10 cellular contexts compared by ENCODE assay signal in the genomic region with DNA sequence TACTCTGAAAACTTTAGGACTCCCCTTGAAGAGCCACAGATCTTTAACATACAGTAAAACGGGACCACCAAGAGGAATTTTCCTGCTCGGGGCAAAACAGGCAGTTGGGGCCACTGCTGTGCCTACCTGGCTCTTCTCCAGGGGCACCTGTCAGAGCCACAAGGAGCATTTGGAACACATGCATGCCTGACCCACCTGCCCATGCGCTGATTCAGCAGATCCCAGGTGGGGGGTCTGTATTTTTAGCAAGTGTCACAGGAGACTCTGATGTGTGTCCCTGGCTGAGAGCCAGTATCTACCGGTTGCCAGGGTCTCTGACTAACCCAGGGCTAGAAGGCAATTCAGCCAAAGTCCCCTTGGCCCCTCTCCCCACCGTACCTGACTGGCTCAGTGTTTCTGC. TPM values are rescaled to one million over a fixed set of nuclear protein-coding genes. Genes with fewer than 3 reads are reported as not detected.
DNase-seq lines count a peak whose midpoint lies in the region; ATAC-seq and TF ChIP-seq lines count a peak whose summit lies in the region.
"Had no signal": no experiment of that assay in that cellular context is flagged by ENCODE, and none has a peak within 500 bp of the region (broad histone marks: within the 10 kb centered on the region; RNA-seq: fewer than 3 reads in every experiment).

No MANE protein-coding gene starts in this region.

- H3K36me3 ChIP-seq in lower lobe of right lung (peaks cover 8% of the 10 kb centered on the region), thyroid gland (no peaks in the 10 kb centered on the region)

- H3K9me3 ChIP-seq in lower lobe of right lung (no peaks in the 10 kb centered on the region), thyroid gland (no peaks in the 10 kb centered on the region)

- no peak overlapping the region for H3K27ac ChIP-seq in lower lobe of right lung
- H3K27ac ChIP-seq in thyroid gland = peak overlapping the region in 2 of 3 donors; percentile 47 to 67

- H3K27me3 ChIP-seq in lower lobe of right lung (ENCODE audit: low read depth) = no peaks in the 10 kb centered on the region
- no peaks in the 10 kb centered on the region for H3K27me3 ChIP-seq in thyroid gland

- peaks cover 97% of the 10 kb centered on the region for H3K4me1 Mint-ChIP-seq in activated T-cell treated with anti-CD3 and anti-CD28 coated beads, Interleukin-2, amount 50 U/mL, for 72 hours (ENCODE audit: low read depth)
- H3K4me1 Mint-ChIP-seq in activated B cell treated with CpG ODN at 0.5 μM for 24 hours = peaks cover 95% of the 10 kb centered on the region

- H3K4me3 ChIP-seq in lower lobe of right lung = peak overlapping the region; percentile 100
- no peak overlapping the region for H3K4me3 ChIP-seq in thyroid gland (replicated peaks in 1 of 3)

- CTCF ChIA-PET in activated B cell treated with CpG ODN at 0.5 μM for 24 hours (lab: Charles Lee) = no interaction called here

- H3K27ac Mint-ChIP-seq in activated T-cell treated with anti-CD3 and anti-CD28 coated beads, Interleukin-2, amount 50 U/mL, for 72 hours = peak overlapping the region; percentile 93
- peak overlapping the region; percentile 73 for H3K27ac Mint-ChIP-seq in activated B cell treated with CpG ODN at 0.5 μM for 24 hours

- ATAC-seq in activated T-cell treated with anti-CD3 and anti-CD28 coated beads, Interleukin-2, amount 50 U/mL, for 72 hours (replicated peaks in 1 of 2) = no peak
- no peak for ATAC-seq in activated B cell treated with CpG ODN at 0.5 μM for 24 hours (ENCODE audit: low read depth)
- no peak for ATAC-seq in lower lobe of right lung
- ATAC-seq in HG02678 (IDR thresholded peaks at IDR 0.05; ENCODE audit: unreplicated experiment) = no peak

- 22 to 34% methylated on average over 5 of the region's 5 CpGs for WGBS in thyroid gland, 2 donors

- no peaks in the 10 kb centered on the region for H3K9me3 Mint-ChIP-seq in activated T-cell treated with anti-CD3 and anti-CD28 coated beads, Interleukin-2, amount 50 U/mL, for 72 hours
- no peaks in the 10 kb centered on the region for H3K9me3 Mint-ChIP-seq in activated B cell treated with CpG ODN at 0.5 μM for 24 hours

- POLR2A ChIA-PET in activated B cell treated with CpG ODN at 0.5 μM for 24 hours (lab: Charles Lee) = no interaction called here

- H3K4me1 ChIP-seq in lower lobe of right lung (peaks cover 96% of the 10 kb centered on the region), thyroid gland (peaks cover 94 to 95% of the 10 kb centered on the region in 2 donors)

- intact Hi-C loops in activated B cell treated with CpG ODN at 0.5 μM for 24 hours (cut with micrococcal nuclease) (no loop called here), lower lobe of right lung (cut with DNase I) (loop anchor here (10.0 kb wide), 1 partner anchor 55 kb away; no protein-coding TSS in a partner anchor), thyroid gland (cut with DNase I) (no loop called here)

- peaks cover 0 to 1% of the 10 kb centered on the region in 2 donors for H3K36me3 Mint-ChIP-seq in activated T-cell treated with anti-CD3 and anti-CD28 coated beads, Interleukin-2, amount 50 U/mL, for 72 hours (ENCODE audit: insufficient read depth in 2 of 2)
- peaks cover 6% of the 10 kb centered on the region for H3K36me3 Mint-ChIP-seq in activated B cell treated with CpG ODN at 0.5 μM for 24 hours (ENCODE audit: low read depth)

- DNase-seq in activated T-cell treated with anti-CD3 and anti-CD28 coated beads, Interleukin-2, amount 50 U/mL, for 72 hours = no peak
- DNase-seq in activated T-cell treated with anti-CD3 and anti-CD28 coated beads, Interleukin-2, amount 50 U/mL, for 48 hours = no peak
- DNase-seq in activated B cell treated with CpG ODN at 0.5 μM for 24 hours (no peak), lower lobe of right lung (no peak), thyroid gland (peak; percentile 43 to 49), kidney glomerular epithelial cell (lab: John Stamatoyannopoulos, UW) (no peak), NCI-H1436 treated with DMSO at 0.1 percent for 48 hours (lab: John Stamatoyannopoulos, UW) (no peak)
- DNase-seq: NCI-H524 treated with DMSO at 0.1 percent for 48 hours, T1000 had no signal

- H3K27me3 Mint-ChIP-seq in activated T-cell treated with anti-CD3 and anti-CD28 coated beads, Interleukin-2, amount 50 U/mL, for 72 hours (ENCODE audit: low read depth) = no peaks in the 10 kb centered on the region
- H3K27me3 Mint-ChIP-seq in activated B cell treated with CpG ODN at 0.5 μM for 24 hours = no peaks in the 10 kb centered on the region

- TF ChIP-seq POLR2A in thyroid gland (IDR thresholded peaks at IDR 0.05) = no peak

- H3K4me3 Mint-ChIP-seq in activated T-cell treated with anti-CD3 and anti-CD28 coated beads, Interleukin-2, amount 50 U/mL, for 72 hours = peak overlapping the region in 1 of 2 donors; percentile 65
- no peak overlapping the region for H3K4me3 Mint-ChIP-seq in activated B cell treated with CpG ODN at 0.5 μM for 24 hours

- TF ChIP-seq CTCF in activated B cell treated with CpG ODN at 0.5 μM for 24 hours (IDR thresholded peaks at IDR 0.05) = no peak
- TF ChIP-seq CTCF in lower lobe of right lung (IDR thresholded peaks at IDR 0.05) = no peak
- TF ChIP-seq CTCF in thyroid gland (IDR thresholded peaks at IDR 0.05) = no peak

RNA-seq across cellular contexts. Expression of a gene that starts 6.5 kb away (rescaled TPM):
- 100 to 1,000 TPM; 108 to 109 TPM for total RNA-seq in activated T-cell treated with anti-CD3 and anti-CD28 coated beads, Interleukin-2, amount 50 U/mL, for 72 hours
- 73.2 and 81.5 TPM in 2 replicates for total RNA-seq in activated B cell treated with CpG ODN at 0.5 μM for 24 hours
- total RNA-seq in lower lobe of right lung = 220 TPM
- 100 to 1,000 TPM in 3 of 4 donors, 10 to 100 TPM in 1; 91.5 to 190 (median 138) TPM for total RNA-seq in thyroid gland

RNA-seq across cellular contexts. Expression of a gene that starts 21.5 kb away (rescaled TPM):
- total RNA-seq in activated T-cell treated with anti-CD3 and anti-CD28 coated beads, Interleukin-2, amount 50 U/mL, for 72 hours = 1 to 10 TPM; 4.8 to 5.5 TPM
- 1.5 and 3.1 TPM in 2 replicates for total RNA-seq in activated B cell treated with CpG ODN at 0.5 μM for 24 hours
- total RNA-seq in lower lobe of right lung = 10.8 TPM
- total RNA-seq in thyroid gland = 10 to 100 TPM in 1 of 4 donors, 1 to 10 TPM in 3; 5.1 to 15.7 (median 7.8) TPM

RNA-seq across cellular contexts. Expression of a gene that starts 57.4 kb away (rescaled TPM):
- total RNA-seq in activated T-cell treated with anti-CD3 and anti-CD28 coated beads, Interleukin-2, amount 50 U/mL, for 72 hours = 10 to 100 TPM; 30.4 to 30.9 TPM
- 28.4 and 33.4 TPM in 2 replicates for total RNA-seq in activated B cell treated with CpG ODN at 0.5 μM for 24 hours
- total RNA-seq in lower lobe of right lung = 22.6 TPM
- 10 to 100 TPM; 19.4 to 32.0 (median 25.5) TPM for total RNA-seq in thyroid gland

Comparison
In these comparisons a context has a peak if more than half of its experiments do, and no peak if none do; other contexts are left out.
1. DNase-seq: peak in thyroid gland (2 of 2); none in activated T-cell treated with anti-CD3 and anti-CD28 coated beads, Interleukin-2, amount 50 U/mL, for 72 hours (0 of 2), activated T-cell treated with anti-CD3 and anti-CD28 coated beads, Interleukin-2, amount 50 U/mL, for 48 hours (0 of 2), activated B cell treated with CpG ODN at 0.5 μM for 24 hours (single experiment), lower lobe of right lung (single experiment), kidney glomerular epithelial cell (single experiment) and NCI-H1436 treated with DMSO at 0.1 percent for 48 hours (single experiment).